20 cellular contexts compared by ENCODE assay signal in genomic region chr1:98382586-98382985, GRCh38.
A peak's percentile ranks its signal among the peaks of the same experiment; 100 is the strongest.
DNase-seq lines count a peak whose midpoint lies in the region; ATAC-seq, FAIRE-seq and TF ChIP-seq lines count a peak whose summit lies in the region.
"Had no signal": no experiment of that assay in that cellular context is flagged by ENCODE, and none has a peak within 500 bp of the region (broad histone marks: within the 10 kb centered on the region; RNA-seq: fewer than 3 reads in every experiment).

No MANE protein-coding gene starts in this region.

- no peak for DNase-seq in GM23248
- no peak for DNase-seq in endothelial cell of umbilical vein (ENCODE audit: low read depth, low spot score)
- DNase-seq in activated effector memory CD4-positive, alpha-beta T cell treated with Interleukin-2 at 50 U/mL for 16 hours: no peak
- DNase-seq in adrenal gland: no peak
- DNase-seq: 8988T; C1 segment of cervical spinal cord; Calu3; CD4-positive, alpha-beta memory T cell; COR-L47; DMS53; DMS79 treated with DMSO at 0.1 percent for 48 hours; GOT3; H9 had no signal

- H3K9me3 ChIP-seq in GM23248 (ENCODE audit: low read depth) (no peaks in the 10 kb centered on the region), endothelial cell of umbilical vein (replicated peaks; ENCODE audit: control insufficient read depth, insufficient read depth, low read length) (no peaks in the 10 kb centered on the region), adrenal gland (replicated peaks in 1 of 3) (no peaks in the 10 kb centered on the region)
- H3K9me3 ChIP-seq: A549 had no signal

- no TSS peak for BruUV-seq in endothelial cell of umbilical vein (replicated peaks; lab: Mats Ljungman, UMichigan)

- dilution Hi-C loops in endothelial cell of umbilical vein (cut with MboI; ENCODE audit: extremely low pct_ligation_motif_present, low sequenced_read_pairs): no loop called here

- CTCF ChIA-PET in endothelial cell of umbilical vein (lab: Charles Lee): no interaction called here

- POLR2A ChIA-PET in endothelial cell of umbilical vein (lab: Charles Lee): no interaction called here

- H3K36me3 ChIP-seq in ACC112 (ENCODE audit: insufficient read depth, low read length) (no peaks in the 10 kb centered on the region), GM23248 (ENCODE audit: low read depth) (no peaks in the 10 kb centered on the region), endothelial cell of umbilical vein (ENCODE audit: control insufficient read depth in 2 of 2, extremely low read depth in 1 of 2, insufficient read depth in 2 of 2, low read length in 2 of 2) (no peaks in the 10 kb centered on the region), adrenal gland (replicated peaks in 1 of 2) (no peaks in the 10 kb centered on the region)

- intact Hi-C loops in endothelial cell of umbilical vein (cut with micrococcal nuclease): no loop called here
- intact Hi-C loops in adrenal gland (cut with DNase I): no loop called here

- 95 to 100% methylated on average over 2 of the region's 2 CpGs for WGBS in GM23248 (ENCODE audit: low coverage in 1 of 2, low lambda C conversion rate in 2 of 2, missing lambda C conversion rate in 2 of 2), 2 experiments
- 79 to 89% (median 83%) methylated on average over 2 of the region's 2 CpGs for WGBS in adrenal gland, 4 donors

- no peaks in the 10 kb centered on the region for H3K9me1 ChIP-seq in endothelial cell of umbilical vein (replicated peaks; ENCODE audit: control insufficient read depth, extremely low read depth, insufficient read depth, low read length)

- H3K4me3 ChIP-seq in ACC112 (ENCODE audit: low read depth, low read length) (no peak overlapping the region), GM23248 (no peak overlapping the region), endothelial cell of umbilical vein (replicated peaks in 1 of 3; ENCODE audit: insufficient read depth in 1 of 3, low read depth in 1 of 3, low read length in 3 of 3) (no peak overlapping the region), adrenal gland (no peak overlapping the region)
- H3K4me3 ChIP-seq: A549 had no signal

- H3K4me2 ChIP-seq in GM23248 (ENCODE audit: unreplicated experiment) (no peak overlapping the region), endothelial cell of umbilical vein (ENCODE audit: insufficient read depth, low read length) (no peak overlapping the region)
- H3K4me2 ChIP-seq: A549 had no signal

- H3K9me2 ChIP-seq in GM23248 (ENCODE audit: insufficient read depth): no peaks in the 10 kb centered on the region; the same call in 1 of the 2 replicates

- ATAC-seq in GM21723 (IDR thresholded peaks at IDR 0.05; ENCODE audit: unreplicated experiment): no peak
- ATAC-seq: A549, HCT116 had no signal

- H3F3A ChIP-seq in GM23248 (ENCODE audit: insufficient read depth): 0 out of 2 replicates have a peak, but pooled peaks cover 2% of the 10 kb centered on the region

- H3K79me2 ChIP-seq in ACC112 (ENCODE audit: control insufficient read depth, insufficient read depth, low read length, unreplicated experiment): no peaks in the 10 kb centered on the region
- H3K79me2 ChIP-seq in GM23248 (ENCODE audit: insufficient read depth): no peaks in the 10 kb centered on the region
- H3K79me2 ChIP-seq in endothelial cell of umbilical vein (ENCODE audit: control insufficient read depth, insufficient read depth, low read length): no peaks in the 10 kb centered on the region

- in situ Hi-C loops in GM23248 (cut with MboI): no loop called here

- FAIRE-seq in endothelial cell of umbilical vein (lab: Jason Lieb, UNC): no peak
- FAIRE-seq: A549, G401.6, GM12892, GM19239 had no signal

- H3K4me1 ChIP-seq in ACC112 (ENCODE audit: control insufficient read depth, insufficient read depth, low read length, unreplicated experiment): peaks cover 22% of the 10 kb centered on the region
- peaks cover 7% of the 10 kb centered on the region for H3K4me1 ChIP-seq in GM23248 (ENCODE audit: insufficient read depth)
- H3K4me1 ChIP-seq in endothelial cell of umbilical vein (ENCODE audit: control insufficient read depth, extremely low read depth, insufficient read depth, low read length): peaks cover 40% of the 10 kb centered on the region
- no peaks in the 10 kb centered on the region for H3K4me1 ChIP-seq in adrenal gland (replicated peaks in 1 of 2)
- H3K4me1 ChIP-seq: A549 had no signal

- H3K9ac ChIP-seq in GM23248: no peak overlapping the region
- H3K9ac ChIP-seq in endothelial cell of umbilical vein (replicated peaks; ENCODE audit: extremely low read depth, insufficient read depth, low read length): no peak overlapping the region

- H2AFZ ChIP-seq in ACC112 (ENCODE audit: low read length, unreplicated experiment): peak overlapping the region; percentile 25
- peak overlapping the region; percentile 58 for H2AFZ ChIP-seq in GM23248
- peak overlapping the region; percentile 5 for H2AFZ ChIP-seq in endothelial cell of umbilical vein (ENCODE audit: low read depth, low read length)

- TF ChIP-seq POLR2A in endothelial cell of umbilical vein (IDR thresholded peaks at IDR 0.05; ENCODE audit: low read depth, low read length) (no peak), adrenal gland (IDR thresholded peaks at IDR 0.05) (no peak)

- no peaks in the 10 kb centered on the region for H4K20me1 ChIP-seq in GM23248 (ENCODE audit: insufficient read depth)
- no peaks in the 10 kb centered on the region for H4K20me1 ChIP-seq in endothelial cell of umbilical vein (replicated peaks; ENCODE audit: control insufficient read depth, extremely low read depth, insufficient read depth, low read length)

- TF ChIP-seq CTCF in endothelial cell of umbilical vein (IDR thresholded peaks at IDR 0.05; ENCODE audit: extremely low read depth in 1 of 2, insufficient read depth in 1 of 2, low read depth in 1 of 2, low read length in 2 of 2) (no peak), adrenal gland (IDR thresholded peaks at IDR 0.05) (no peak)

- H3K27ac ChIP-seq in ACC112 (ENCODE audit: low read depth, low read length) (no peak overlapping the region), GM23248 (no peak overlapping the region), endothelial cell of umbilical vein (ENCODE audit: insufficient read depth, low read depth, low read length) (no peak overlapping the region), adrenal gland (no peak overlapping the region)
- H3K27ac ChIP-seq: A549 had no signal

- no peaks in the 10 kb centered on the region for H3K27me3 ChIP-seq in ACC112 (ENCODE audit: insufficient read depth, low read length)
- no peaks in the 10 kb centered on the region for H3K27me3 ChIP-seq in GM23248 (replicated peaks; ENCODE audit: insufficient read depth)
- H3K27me3 ChIP-seq in endothelial cell of umbilical vein (ENCODE audit: control insufficient read depth in 2 of 2, insufficient read depth in 2 of 2, low read length in 2 of 2): no peaks in the 10 kb centered on the region
- H3K27me3 ChIP-seq in adrenal gland: no peaks in the 10 kb centered on the region

TF ChIP-seq in endothelial cell of umbilical vein, 7 proteins besides CTCF, POLR2A, EP300 and RAD21:
- TF ChIP-seq MAX (IDR thresholded peaks at IDR 0.05; ENCODE audit: insufficient read depth, insufficient read length): no peak
- no peak for TF ChIP-seq EZH2 (IDR thresholded peaks at IDR 0.05; ENCODE audit: borderline replicate concordance, low read depth, low read length, severe bottlenecking)
- no peak for TF ChIP-seq GATA2 (IDR thresholded peaks at IDR 0.05; ENCODE audit: insufficient read depth, insufficient read length, low read depth, low read length)
- no peak for TF ChIP-seq MYC (IDR thresholded peaks at IDR 0.05; ENCODE audit: low read depth, low read length)
- no peak for TF ChIP-seq FOS (IDR thresholded peaks at IDR 0.05; ENCODE audit: borderline replicate concordance, insufficient read depth, low read length)
- no peak for TF ChIP-seq POLR2AphosphoS5 (IDR thresholded peaks at IDR 0.05; ENCODE audit: insufficient read depth, low read depth, low read length)
- no peak for TF ChIP-seq JUN (IDR thresholded peaks at IDR 0.05; ENCODE audit: borderline replicate concordance, insufficient read depth, insufficient read length, low read depth)

Comparison
In these comparisons a context has a peak if more than half of its experiments do, and no peak if none do; other contexts are left out.
1. H2AFZ ChIP-seq: peak in every context shown above with its lines; median percentile 58 in GM23248; 25 in ACC112; 5 in endothelial cell of umbilical vein.